Comparison of ENCODE assay signal across 33 cellular contexts in the genomic region with DNA sequence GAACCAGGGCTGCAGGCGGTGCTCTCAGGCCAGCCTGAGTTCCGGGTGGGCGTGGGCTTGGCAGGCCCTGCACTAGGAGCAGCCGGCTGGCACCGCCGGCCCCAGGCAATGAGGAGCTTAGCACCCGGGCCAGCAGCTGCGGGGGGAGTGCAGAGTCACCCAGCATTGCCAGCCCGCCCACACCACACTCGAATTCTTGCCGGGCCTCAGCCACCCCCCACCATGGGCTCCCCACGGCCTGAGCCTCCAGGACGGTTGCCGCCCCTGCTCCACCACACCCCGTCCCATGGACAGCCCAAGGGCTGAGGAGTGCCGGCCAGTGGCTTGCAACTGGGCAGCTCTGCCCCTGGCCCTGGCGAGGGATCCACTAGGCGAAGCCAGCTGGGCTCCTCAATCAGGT.
"Had no signal": no experiment of that assay in that cellular context is flagged by ENCODE, and none has a peak within 500 bp of the region (broad histone marks: within the 10 kb centered on the region; RNA-seq: fewer than 3 reads in every experiment).

No MANE protein-coding gene starts in this region.

- H3K4me3 ChIP-seq: cardiac muscle cell, MG63, Peyer's patch had no signal

- ATAC-seq: activated naive CD8-positive, alpha-beta T cell treated with anti-CD3 and anti-CD28 coated beads, Interleukin-2, amount 50 U/mL, for 24 hours; PC-3; SK-N-SH treated with all-trans-retinoic acid at 6 μM for 48 hours had no signal

- H3K27me3 ChIP-seq: cardiac muscle cell, MG63, Peyer's patch had no signal

- DNase-seq: activated B cell treated with CpG ODN at 0.5 μM for 24 hours; activated CD4-positive, alpha-beta memory T cell treated with anti-CD3 and anti-CD28 coated beads for 36 hours; activated CD4-positive, alpha-beta T cell treated with anti-CD3 and anti-CD28 coated beads for 4 hours; activated CD4-positive, alpha-beta T cell treated with anti-CD3 and anti-CD28 coated beads, Interleukin-2, amount 50 U/mL, for 1 hour; activated CD4-positive, CD25-positive, alpha-beta regulatory T cell treated with anti-CD3 and anti-CD28 coated beads, Interleukin-2, amount 50 U/mL, for 72 hours; activated CD8-positive, alpha-beta memory T cell treated with anti-CD3 and anti-CD28 coated beads, Interleukin-2, amount 50 U/mL, for 4 hours; activated effector memory CD4-positive, alpha-beta T cell treated with Interleukin-2 at 50 U/mL for 16 hours; activated naive CD4-positive, alpha-beta T cell treated with anti-CD3 and anti-CD28 coated beads, Interleukin-2, amount 10 ng/mL, durations not matched to agents 7 days and 5 days; activated naive CD8-positive, alpha-beta T cell treated with anti-CD3 and anti-CD28 coated beads, Interleukin-2, amount 50 U/mL, for 24 hours; activated T-cell treated with anti-CD3 and anti-CD28 coated beads for 4 hours; activated T-cell treated with anti-CD3 and anti-CD28 coated beads, Interleukin-2, amount 50 U/mL, for 48 hours; anterior cingulate cortex; Kasumi-1; KG1; MG63; NCI-H1048; NCI-H1105 treated with DMSO at 0.1 percent for 48 hours; NCI-H1436; NCI-H1694; NCI-H1930; NCI-H2081 treated with DMSO at 0.1 percent for 48 hours; NCI-H345; NCI-H524 treated with DMSO at 0.1 percent for 48 hours; PC-3; Peyer's patch; RPMI8226; SIG-M5; T-helper 1 cell; T-helper 2 cell; T-helper 9 cell had no signal

- H3K27ac ChIP-seq: cardiac muscle cell, Peyer's patch, VCaP had no signal

- H3K36me3 ChIP-seq: cardiac muscle cell, MG63, Peyer's patch had no signal

- H3K9me3 ChIP-seq: MG63 had no signal

- H3K4me1 ChIP-seq: Peyer's patch had no signal
